In genomic region chr6:114446342-114446741, GRCh38 we compare ENCODE assay signal across 21 cellular contexts.
A peak's percentile ranks its signal among the peaks of the same experiment; 100 is the strongest.
DNase-seq lines count a peak whose midpoint lies in the region; ATAC-seq, FAIRE-seq and TF ChIP-seq lines count a peak whose summit lies in the region.
"Had no signal": no experiment of that assay in that cellular context is flagged by ENCODE, and none has a peak within 500 bp of the region (broad histone marks: within the 10 kb centered on the region; RNA-seq: fewer than 3 reads in every experiment).

No MANE protein-coding gene starts in this region.

- H4K20me1 ChIP-seq in hepatocyte (ENCODE audit: insufficient read depth, poor library complexity, severe bottlenecking): no peaks in the 10 kb centered on the region

- H3K9me2 ChIP-seq in hepatocyte (replicated peaks; ENCODE audit: insufficient read depth): no peaks in the 10 kb centered on the region
- H3K9me2 ChIP-seq: SK-N-SH had no signal

- TF ChIP-seq POLR2A in GM12892 (IDR thresholded peaks at IDR 0.05; ENCODE audit: low read depth, low read length): no peak

- no TSS peak for BruUV-seq in MCF 10A (replicated peaks; lab: Mats Ljungman, UMichigan)

- H3K27ac Mint-ChIP-seq in MCF 10A (ENCODE audit: low read depth, unreplicated experiment) (no peak overlapping the region), osteocyte (ENCODE audit: unreplicated experiment) (no peak overlapping the region)
- H3K27ac Mint-ChIP-seq: IgD-negative memory B cell; T-helper 1 cell treated with Interleukin-12 subunit alpha and Interleukin-12 subunit beta and Interleukin-4 antibody, amounts not matched to agents 30 μg/mL and 1 μg/mL, for 36 hours had no signal

- POLR2A ChIA-PET in MCF 10A (lab: Yijun Ruan, JAX): no interaction called here

- H3K4me2 ChIP-seq in hepatocyte: peak overlapping the region; percentile 26
- H3K4me2 ChIP-seq: KMS-11, SK-N-SH had no signal

- peak overlapping the region; percentile 6 for H3K27ac ChIP-seq in hepatocyte
- H3K27ac ChIP-seq: KMS-11 had no signal

- H3K36me3 Mint-ChIP-seq in MCF 10A (ENCODE audit: insufficient read depth, unreplicated experiment): no peaks in the 10 kb centered on the region
- no peaks in the 10 kb centered on the region for H3K36me3 Mint-ChIP-seq in osteocyte (ENCODE audit: unreplicated experiment)
- H3K36me3 Mint-ChIP-seq: IgD-negative memory B cell had no signal

- FAIRE-seq in GM12892 (lab: Jason Lieb, UNC): peak; percentile 76
- FAIRE-seq: GM18507, RCC 7860 had no signal

- TF ChIP-seq CTCF in hepatocyte (IDR thresholded peaks at IDR 0.05; ENCODE audit: poor library complexity): no peak
- no peak for TF ChIP-seq CTCF in MCF 10A (IDR thresholded peaks at IDR 0.05; ENCODE audit: unreplicated experiment)
- TF ChIP-seq CTCF in osteocyte (IDR thresholded peaks at IDR 0.05): no peak

- CTCF ChIA-PET in MCF 10A (lab: Yijun Ruan, JAX): interaction anchor here (0.7 kb wide), 1 partner anchor 1382 kb away, joined by 3 read pairs; no protein-coding TSS in a partner anchor

- no peaks in the 10 kb centered on the region for H3K9me3 Mint-ChIP-seq in MCF 10A (ENCODE audit: unreplicated experiment)
- H3K9me3 Mint-ChIP-seq in osteocyte (ENCODE audit: unreplicated experiment): no peaks in the 10 kb centered on the region
- H3K9me3 Mint-ChIP-seq: T-helper 1 cell treated with Interleukin-12 subunit alpha and Interleukin-12 subunit beta and Interleukin-4 antibody, amounts not matched to agents 30 μg/mL and 1 μg/mL, for 36 hours had no signal

- no peaks in the 10 kb centered on the region for H3K4me1 ChIP-seq in hepatocyte (ENCODE audit: insufficient read depth)

- H3K27me3 ChIP-seq in hepatocyte: no peaks in the 10 kb centered on the region

- H3K27me3 Mint-ChIP-seq in MCF 10A (ENCODE audit: insufficient read depth, unreplicated experiment): peaks cover 71% of the 10 kb centered on the region
- H3K27me3 Mint-ChIP-seq in osteocyte (ENCODE audit: unreplicated experiment): no peaks in the 10 kb centered on the region
- H3K27me3 Mint-ChIP-seq: IgD-negative memory B cell had no signal

- no peaks in the 10 kb centered on the region for H3K79me2 ChIP-seq in hepatocyte

- H3K9me3 ChIP-seq in hepatocyte (ENCODE audit: low read depth): no peaks in the 10 kb centered on the region
- H3K9me3 ChIP-seq: SK-N-SH had no signal

- no peak overlapping the region for H3K4me3 Mint-ChIP-seq in MCF 10A (ENCODE audit: unreplicated experiment)
- H3K4me3 Mint-ChIP-seq in osteocyte (ENCODE audit: unreplicated experiment): no peak overlapping the region
- H3K4me3 Mint-ChIP-seq: IgD-negative memory B cell; T-helper 1 cell treated with Interleukin-12 subunit alpha and Interleukin-12 subunit beta and Interleukin-4 antibody, amounts not matched to agents 30 μg/mL and 1 μg/mL, for 36 hours had no signal

- H3K36me3 ChIP-seq in hepatocyte (replicated peaks; ENCODE audit: insufficient read depth, low read depth): no peaks in the 10 kb centered on the region

- H3K4me1 Mint-ChIP-seq in MCF 10A (ENCODE audit: insufficient read depth, unreplicated experiment): no peaks in the 10 kb centered on the region
- no peaks in the 10 kb centered on the region for H3K4me1 Mint-ChIP-seq in osteocyte (ENCODE audit: unreplicated experiment)

- H3K4me3 ChIP-seq in hepatocyte: no peak overlapping the region

- 45% methylated on average over 2 of the region's 2 CpGs for WGBS in hepatocyte (ENCODE audit: low lambda C conversion rate, missing lambda C conversion rate)

- DNase-seq in GM12892 (ENCODE audit: insufficient read length) (no peak), NCI-H1930 (lab: John Stamatoyannopoulos, UW) (peak; percentile 63 to 82), NCI-H69 (lab: John Stamatoyannopoulos, UW) (peak; percentile 69), hepatocyte (ENCODE audit: low spot score) (no peak), MCF 10A (ENCODE audit: unreplicated experiment) (no peak), osteocyte (ENCODE audit: extremely low spot score, unreplicated experiment) (no peak)
- DNase-seq: Calu3, GOT3, HCEC 1CT, NCI-H1048, NCI-H187 treated with DMSO at 0.1 percent for 48 hours, NCI-H345, NCI-H510A treated with DMSO at 0.1 percent for 48 hours, SK-N-SH, SW 1271 had no signal

- no peak overlapping the region for H2AFZ ChIP-seq in hepatocyte

- intact Hi-C loops in MCF 10A (cut with micrococcal nuclease): no loop called here

- no peak for ATAC-seq in GM19328 (IDR thresholded peaks at IDR 0.05; ENCODE audit: unreplicated experiment)

Comparison
In these comparisons a context has a peak if more than half of its experiments do, and no peak if none do; other contexts are left out.
1. DNase-seq: peak in NCI-H1930 (2 of 2) and NCI-H69 (single experiment); none in GM12892 (single experiment), hepatocyte (single experiment), MCF 10A (single experiment) and osteocyte (single experiment).